Comparison of ENCODE assay signal across 2 cellular contexts in the genomic region with DNA sequence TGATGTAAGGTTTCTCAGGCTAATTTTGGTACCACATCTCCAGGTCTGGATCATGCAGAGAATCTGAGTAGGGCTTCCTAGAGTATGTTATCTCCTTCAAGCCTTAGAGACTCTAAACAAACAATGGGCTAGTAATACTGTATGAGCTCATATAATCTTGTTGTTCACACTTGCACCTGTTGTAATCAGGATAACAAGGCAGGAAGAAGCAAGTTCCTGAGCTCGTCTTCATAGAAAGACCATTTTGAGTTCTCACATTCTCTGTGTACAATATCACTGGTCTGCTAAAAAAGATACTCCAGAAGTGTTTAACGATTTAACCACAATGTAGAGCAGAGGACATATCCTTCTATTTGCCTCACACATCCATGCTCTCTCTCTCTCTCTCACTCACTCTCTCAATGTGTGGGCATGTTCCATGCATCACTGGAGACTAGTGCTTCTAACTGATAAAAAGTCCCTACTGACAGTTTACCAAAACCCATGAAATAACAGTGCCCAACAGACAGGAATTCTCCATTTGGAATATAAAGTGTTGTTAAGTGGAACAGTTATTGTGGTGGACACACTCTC.
TF ChIP-seq lines count a peak whose summit lies in the region.

No MANE protein-coding gene starts in this region.

TF ChIP-seq in HepG2, 621 proteins besides CTCF, POLR2A, EP300 and RAD21:
- TF ChIP-seq ZNF160 (CRISPR knock-in tag; IDR thresholded peaks at IDR 0.05) = no peak

TF ChIP-seq in endothelial cell of umbilical vein, 7 proteins besides CTCF, POLR2A, EP300 and RAD21:
- TF ChIP-seq JUN (IDR thresholded peaks at IDR 0.05; ENCODE audit: borderline replicate concordance, insufficient read depth, insufficient read length, low read depth) (no peak), MYC (IDR thresholded peaks at IDR 0.05; ENCODE audit: low read depth, low read length) (no peak), POLR2AphosphoS5 (IDR thresholded peaks at IDR 0.05; ENCODE audit: insufficient read depth, low read depth, low read length) (no peak), GATA2 (IDR thresholded peaks at IDR 0.05; ENCODE audit: insufficient read depth, insufficient read length, low read depth, low read length) (no peak), FOS (IDR thresholded peaks at IDR 0.05; ENCODE audit: borderline replicate concordance, insufficient read depth, low read length) (no peak), EZH2 (IDR thresholded peaks at IDR 0.05; ENCODE audit: borderline replicate concordance, low read depth, low read length, severe bottlenecking) (no peak)
- TF ChIP-seq, protein P1, sequence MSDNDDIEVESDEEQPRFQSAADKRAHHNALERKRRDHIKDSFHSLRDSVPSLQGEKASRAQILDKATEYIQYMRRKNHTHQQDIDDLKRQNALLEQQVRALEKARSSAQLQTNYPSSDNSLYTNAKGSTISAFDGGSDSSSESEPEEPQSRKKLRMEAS (IDR thresholded peaks at IDR 0.05; ENCODE audit: insufficient read depth, insufficient read length) = no peak
